2 cellular contexts compared by ENCODE assay signal in the genomic region with DNA sequence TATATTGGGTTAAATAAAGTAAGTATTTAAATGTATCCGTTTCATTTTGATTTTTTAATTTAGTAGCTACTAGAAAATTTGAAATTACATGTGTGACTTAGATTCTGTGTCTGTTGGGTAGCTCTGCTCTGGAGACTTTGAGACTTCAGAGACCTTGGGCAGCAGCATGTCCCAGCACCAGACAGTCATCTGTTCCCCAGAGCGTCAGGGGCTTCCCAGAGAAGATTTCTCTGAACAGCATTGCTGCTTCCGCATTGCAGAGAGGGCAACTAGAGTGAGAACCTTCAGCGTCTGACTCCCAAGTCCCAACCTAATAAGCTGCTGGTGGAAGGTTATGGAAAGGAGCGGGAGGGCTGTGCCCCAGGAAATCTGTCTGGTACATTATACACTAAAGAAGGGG.
TF ChIP-seq lines count a peak whose summit lies in the region.

No MANE protein-coding gene starts in this region.

TF ChIP-seq in K562, 482 proteins besides CTCF, POLR2A, EP300 and RAD21:
- TF ChIP-seq ZNF408 (CRISPR knock-in tag; IDR thresholded peaks at IDR 0.05; ENCODE audit: low read depth) (no peak), CBX5 (IDR thresholded peaks at IDR 0.05; ENCODE audit: borderline replicate concordance, low read depth) (no peak), ZNF3 (CRISPR knock-in tag; IDR thresholded peaks at IDR 0.05) (no peak), TAF7 (tag; IDR thresholded peaks at IDR 0.05) (no peak)

TF ChIP-seq in neural cell, 6 proteins besides CTCF, POLR2A, EP300 and RAD21:
- TF ChIP-seq, protein P1, sequence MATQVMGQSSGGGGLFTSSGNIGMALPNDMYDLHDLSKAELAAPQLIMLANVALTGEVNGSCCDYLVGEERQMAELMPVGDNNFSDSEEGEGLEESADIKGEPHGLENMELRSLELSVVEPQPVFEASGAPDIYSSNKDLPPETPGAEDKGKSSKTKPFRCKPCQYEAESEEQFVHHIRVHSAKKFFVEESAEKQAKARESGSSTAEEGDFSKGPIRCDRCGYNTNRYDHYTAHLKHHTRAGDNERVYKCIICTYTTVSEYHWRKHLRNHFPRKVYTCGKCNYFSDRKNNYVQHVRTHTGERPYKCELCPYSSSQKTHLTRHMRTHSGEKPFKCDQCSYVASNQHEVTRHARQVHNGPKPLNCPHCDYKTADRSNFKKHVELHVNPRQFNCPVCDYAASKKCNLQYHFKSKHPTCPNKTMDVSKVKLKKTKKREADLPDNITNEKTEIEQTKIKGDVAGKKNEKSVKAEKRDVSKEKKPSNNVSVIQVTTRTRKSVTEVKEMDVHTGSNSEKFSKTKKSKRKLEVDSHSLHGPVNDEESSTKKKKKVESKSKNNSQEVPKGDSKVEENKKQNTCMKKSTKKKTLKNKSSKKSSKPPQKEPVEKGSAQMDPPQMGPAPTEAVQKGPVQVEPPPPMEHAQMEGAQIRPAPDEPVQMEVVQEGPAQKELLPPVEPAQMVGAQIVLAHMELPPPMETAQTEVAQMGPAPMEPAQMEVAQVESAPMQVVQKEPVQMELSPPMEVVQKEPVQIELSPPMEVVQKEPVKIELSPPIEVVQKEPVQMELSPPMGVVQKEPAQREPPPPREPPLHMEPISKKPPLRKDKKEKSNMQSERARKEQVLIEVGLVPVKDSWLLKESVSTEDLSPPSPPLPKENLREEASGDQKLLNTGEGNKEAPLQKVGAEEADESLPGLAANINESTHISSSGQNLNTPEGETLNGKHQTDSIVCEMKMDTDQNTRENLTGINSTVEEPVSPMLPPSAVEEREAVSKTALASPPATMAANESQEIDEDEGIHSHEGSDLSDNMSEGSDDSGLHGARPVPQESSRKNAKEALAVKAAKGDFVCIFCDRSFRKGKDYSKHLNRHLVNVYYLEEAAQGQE (IDR thresholded peaks at IDR 0.05; ENCODE audit: borderline replicate concordance): no peak
- no peak for TF ChIP-seq POLR2AphosphoS5 (IDR thresholded peaks at IDR 0.05)
- TF ChIP-seq SMC3 (conservative IDR thresholded peaks at IDR 0.05; ENCODE audit: poor library complexity): no peak
- no peak for TF ChIP-seq EZH2 (IDR thresholded peaks at IDR 0.05; ENCODE audit: borderline replicate concordance, insufficient read depth, low read length, poor library complexity, severe bottlenecking)
- no peak for TF ChIP-seq MXI1 (conservative IDR thresholded peaks at IDR 0.05; ENCODE audit: poor library complexity, severe bottlenecking)
- no peak for TF ChIP-seq TAF1 (IDR thresholded peaks at IDR 0.05; ENCODE audit: low read depth)
